9 cellular contexts compared by ENCODE assay signal in genomic region chr6:11714116-11714797, GRCh38.
A peak's percentile ranks its signal among the peaks of the same experiment; 100 is the strongest.
DNase-seq lines count a peak whose midpoint lies in the region; ATAC-seq, FAIRE-seq and TF ChIP-seq lines count a peak whose summit lies in the region.
"Had no signal": no experiment of that assay in that cellular context is flagged by ENCODE, and none has a peak within 500 bp of the region (broad histone marks: within the 10 kb centered on the region; RNA-seq: fewer than 3 reads in every experiment).

No MANE protein-coding gene starts in this region.

- intact Hi-C loops in ovary (cut with DNase I) (no loop called here), kidney (cut with DNase I) (no loop called here)

- H3K27me3 Mint-ChIP-seq in activated T-cell treated with anti-CD3 and anti-CD28 coated beads, Interleukin-2, amount 50 U/mL, for 24 hours: no peaks in the 10 kb centered on the region

- H3K36me3 ChIP-seq in ovary (no peaks in the 10 kb centered on the region), kidney (ENCODE audit: control insufficient read depth in 1 of 2, insufficient read depth in 2 of 2, low read length in 2 of 2) (no peaks in the 10 kb centered on the region)
- H3K36me3 ChIP-seq: upper lobe of right lung had no signal

- TF ChIP-seq POLR2A in H54 (IDR thresholded peaks at IDR 0.05; ENCODE audit: low read depth, low read length) (no peak), ovary (IDR thresholded peaks at IDR 0.05) (no peak)

- peak overlapping the region; percentile 48 for H3K4me3 Mint-ChIP-seq in activated T-cell treated with anti-CD3 and anti-CD28 coated beads, Interleukin-2, amount 50 U/mL, for 24 hours

- 21 to 22% (median 22%) methylated on average over 6 of the region's 6 CpGs for WGBS in ovary, 3 donors

- peak; percentile 69 for ATAC-seq in GM19324 (IDR thresholded peaks at IDR 0.05; ENCODE audit: low FRiP score, unreplicated experiment)
- peak; percentile 42 for ATAC-seq in HG02981 (IDR thresholded peaks at IDR 0.05; ENCODE audit: unreplicated experiment)
- ATAC-seq: upper lobe of right lung had no signal

- no peaks in the 10 kb centered on the region for H3K4me1 ChIP-seq in ovary (ENCODE audit: insufficient read depth)
- H3K4me1 ChIP-seq in kidney (ENCODE audit: control insufficient read depth in 1 of 2, insufficient read depth in 1 of 2, low read depth in 1 of 2, low read length in 2 of 2): peaks cover 5 to 12% of the 10 kb centered on the region in 2 donors

- H3K4me3 ChIP-seq in ovary (no peak overlapping the region), kidney (ENCODE audit: low read length in 2 of 2) (no peak overlapping the region)
- H3K4me3 ChIP-seq: upper lobe of right lung had no signal

- H3K9me3 Mint-ChIP-seq in activated T-cell treated with anti-CD3 and anti-CD28 coated beads, Interleukin-2, amount 50 U/mL, for 24 hours: peaks cover 3% of the 10 kb centered on the region

- H3K4me1 Mint-ChIP-seq in activated T-cell treated with anti-CD3 and anti-CD28 coated beads, Interleukin-2, amount 50 U/mL, for 24 hours (ENCODE audit: low read depth): peaks cover 80% of the 10 kb centered on the region

- peak; percentile 62 for DNase-seq in activated T-cell treated with anti-CD3 and anti-CD28 coated beads, Interleukin-2, amount 50 U/mL, for 24 hours
- peak; percentile 57 for DNase-seq in stimulated activated CD8-positive, alpha-beta memory T cell treated with anti-CD3 and anti-CD28 coated beads, Interleukin-4, amount 100 ng/mL, for 48 hours
- DNase-seq in H54 (ENCODE audit: insufficient read length, low spot score) (no peak), ovary (no peak), kidney (no peak), COLO829 (ENCODE audit: low spot score) (no peak)
- DNase-seq: upper lobe of right lung had no signal

- H3K9ac ChIP-seq in kidney (ENCODE audit: low read length in 2 of 2): no peak overlapping the region

- no peak for TF ChIP-seq CTCF in ovary (IDR thresholded peaks at IDR 0.05)
- no peak for TF ChIP-seq CTCF in kidney (IDR thresholded peaks at IDR 0.05; ENCODE audit: borderline replicate concordance, extremely low read depth, insufficient read depth)

- no peak for TF ChIP-seq EP300 in ovary (IDR thresholded peaks at IDR 0.05)

- H3K27ac Mint-ChIP-seq in activated T-cell treated with anti-CD3 and anti-CD28 coated beads, Interleukin-2, amount 50 U/mL, for 24 hours: peak overlapping the region; percentile 97

- FAIRE-seq in H54 (lab: Jason Lieb, UNC) (no peak), kidney (lab: Jason Lieb, UNC) (no peak)

- peaks cover 72% of the 10 kb centered on the region for H3K36me3 Mint-ChIP-seq in activated T-cell treated with anti-CD3 and anti-CD28 coated beads, Interleukin-2, amount 50 U/mL, for 24 hours (ENCODE audit: low read depth)

- no peak overlapping the region for H3K27ac ChIP-seq in ovary
- H3K27ac ChIP-seq in kidney (ENCODE audit: low read depth in 2 of 2, low read length in 2 of 2): no peak overlapping the region
- H3K27ac ChIP-seq: upper lobe of right lung had no signal

- no peaks in the 10 kb centered on the region for H3K27me3 ChIP-seq in ovary
- H3K27me3 ChIP-seq: upper lobe of right lung had no signal

- no peaks in the 10 kb centered on the region for H3K9me3 ChIP-seq in ovary
- no peaks in the 10 kb centered on the region for H3K9me3 ChIP-seq in kidney (ENCODE audit: control insufficient read depth in 1 of 2, low read length in 2 of 2)
- H3K9me3 ChIP-seq: upper lobe of right lung had no signal

Comparison
In these comparisons a context has a peak if more than half of its experiments do, and no peak if none do; other contexts are left out.
1. DNase-seq: peak in activated T-cell treated with anti-CD3 and anti-CD28 coated beads, Interleukin-2, amount 50 U/mL, for 24 hours (single experiment) and stimulated activated CD8-positive, alpha-beta memory T cell treated with anti-CD3 and anti-CD28 coated beads, Interleukin-4, amount 100 ng/mL, for 48 hours (single experiment); none in H54 (single experiment), ovary (0 of 5), kidney (single experiment) and COLO829 (single experiment).